ENCODE assay signal across 7 cellular contexts in the genomic region with DNA sequence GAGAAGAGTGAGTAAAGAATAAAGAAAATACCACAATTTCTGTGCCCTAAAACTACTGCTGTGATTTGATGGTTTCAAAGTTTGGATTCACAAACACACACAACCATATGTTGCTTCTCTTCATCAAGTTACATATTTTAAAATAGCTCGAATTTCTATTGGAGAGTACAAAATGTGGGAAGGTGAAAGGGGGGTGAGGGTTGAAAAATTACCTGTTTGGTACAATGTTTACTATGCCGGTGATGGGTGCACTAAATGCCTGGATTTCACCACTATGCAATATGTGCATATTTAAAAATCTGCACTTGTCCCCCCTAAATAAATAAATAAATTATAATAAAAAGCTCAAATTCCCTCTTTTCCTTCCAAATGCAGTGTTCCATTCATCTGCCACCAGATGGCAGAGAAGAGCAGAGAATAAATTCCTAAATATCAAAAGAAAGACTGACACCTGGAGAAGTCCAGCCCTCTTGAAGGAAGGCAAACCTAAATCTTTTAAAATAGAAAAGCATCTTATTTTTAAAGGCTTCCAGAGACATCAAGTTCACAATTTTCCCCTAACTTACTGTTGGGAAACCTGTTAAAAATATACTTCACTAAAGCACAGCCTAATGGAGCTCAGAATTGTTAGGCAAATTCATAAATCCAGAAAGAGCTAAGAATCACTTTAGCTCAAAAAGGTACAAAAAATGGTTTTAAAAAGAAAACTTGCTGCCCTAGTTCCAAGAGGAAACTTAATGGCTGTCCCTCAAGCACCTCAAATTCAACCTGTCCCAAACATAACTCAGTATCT. TPM values are rescaled to one million over a fixed set of nuclear protein-coding genes. Genes with fewer than 3 reads are reported as not detected.
DNase-seq lines count a peak whose midpoint lies in the region; ATAC-seq, FAIRE-seq and TF ChIP-seq lines count a peak whose summit lies in the region.

No MANE protein-coding gene starts in this region.

- H3K9me3 ChIP-seq in MM.1S (replicated peaks; ENCODE audit: insufficient read depth, low read length) (no peaks in the 10 kb centered on the region), adipocyte (ENCODE audit: control insufficient read depth, low read length) (no peaks in the 10 kb centered on the region), MG63 (peaks cover under 1% of the 10 kb centered on the region; the same call in 1 of the 2 replicates)

- no peak overlapping the region for H2AFZ ChIP-seq in MM.1S (ENCODE audit: low read length)

- no peaks in the 10 kb centered on the region for H3K9me2 ChIP-seq in MM.1S (replicated peaks; ENCODE audit: insufficient read depth, low read length)

- H4K20me1 ChIP-seq in MM.1S (ENCODE audit: insufficient read depth, low read length), result no peaks in the 10 kb centered on the region

- H3K27me3 ChIP-seq in GM06990 (replicated peaks; ENCODE audit: control insufficient read depth, insufficient read depth, low read length) (no peaks in the 10 kb centered on the region), MM.1S (replicated peaks; ENCODE audit: insufficient read depth, low read length) (no peaks in the 10 kb centered on the region), adipocyte (replicated peaks; ENCODE audit: control insufficient read depth, insufficient read depth, low read length) (peaks cover 3% of the 10 kb centered on the region), MG63 (peaks cover 7% of the 10 kb centered on the region)

- no peak for FAIRE-seq in urothelium cell line (lab: Jason Lieb, UNC)

- no peaks in the 10 kb centered on the region for H3K4me1 ChIP-seq in MM.1S (ENCODE audit: low read length)
- no peaks in the 10 kb centered on the region for H3K4me1 ChIP-seq in adipocyte (ENCODE audit: control insufficient read depth, insufficient read depth, low read length)

- no peak overlapping the region for H3K9ac ChIP-seq in MM.1S (ENCODE audit: low read length)
- H3K9ac ChIP-seq in adipocyte (ENCODE audit: low read length), result no peak overlapping the region

- no peak for ATAC-seq in HG03342 (IDR thresholded peaks at IDR 0.05; ENCODE audit: unreplicated experiment)

- H3K79me2 ChIP-seq in MM.1S (ENCODE audit: low read length), result no peaks in the 10 kb centered on the region

- TF ChIP-seq CTCF in GM06990 (IDR thresholded peaks at IDR 0.05; ENCODE audit: insufficient read depth, low read length, poor library complexity, severe bottlenecking), result peak; percentile 64
- peak; percentile 56 for TF ChIP-seq CTCF in MM.1S (IDR thresholded peaks at IDR 0.05; ENCODE audit: low read length)

- no peak overlapping the region for H3K4me3 ChIP-seq in GM06990 (replicated peaks; ENCODE audit: low read depth, low read length)
- no peak overlapping the region for H3K4me3 ChIP-seq in MM.1S (ENCODE audit: low read length)
- H3K4me3 ChIP-seq in adipocyte (ENCODE audit: low read length), result no peak overlapping the region
- no peak overlapping the region for H3K4me3 ChIP-seq in MG63

- H3K27ac ChIP-seq in MM.1S (ENCODE audit: low read length), result no peak overlapping the region

- H3K36me3 ChIP-seq in GM06990 (ENCODE audit: control insufficient read depth, insufficient read depth, low read length) (no peaks in the 10 kb centered on the region), MM.1S (replicated peaks; ENCODE audit: insufficient read depth, low read length) (no peaks in the 10 kb centered on the region), adipocyte (ENCODE audit: control insufficient read depth, insufficient read depth, low read length, severe bottlenecking) (no peaks in the 10 kb centered on the region), MG63 (no peaks in the 10 kb centered on the region)

- no peaks in the 10 kb centered on the region for H3F3A ChIP-seq in MM.1S (ENCODE audit: insufficient read depth, low read length)

- no peak overlapping the region for H3K4me2 ChIP-seq in MM.1S (ENCODE audit: low read depth, low read length)

- DNase-seq in GM06990 (ENCODE audit: extremely low read depth, insufficient read length), result no peak
- peak; percentile 50 for DNase-seq in MM.1S
- DNase-seq in adipocyte (ENCODE audit: low read depth), result peak; percentile 77
- peak; percentile 87 for DNase-seq in inferior parietal cortex (ENCODE audit: extremely low spot score)
- DNase-seq in urothelium cell line (ENCODE audit: low spot score), result peak; percentile 13
- no peak for DNase-seq in MG63

RNA-seq across cellular contexts. Expression of a gene that starts 24.8 kb away (rescaled TPM):
- total RNA-seq in MG63 (2014; rRNA removed; shearing (Covaris generic); ENCODE audit: low replicate concordance), result 58.9 and 81.3 TPM in 2 replicates

RNA-seq across cellular contexts. Expression of a gene that starts 43.1 kb away (rescaled TPM):
- 0.82 TPM in 1 of 2 replicates, not detected in the other for total RNA-seq in MG63 (2014; rRNA removed; shearing (Covaris generic); ENCODE audit: low replicate concordance)

Comparison
In these comparisons a context has a peak if more than half of its experiments do, and no peak if none do; other contexts are left out.
1. DNase-seq: peak in MM.1S (single experiment), adipocyte (single experiment), inferior parietal cortex (single experiment) and urothelium cell line (single experiment); none in GM06990 (single experiment) and MG63 (single experiment).